ENCODE assay signal across 12 cellular contexts in genomic region chr1:154998201-154998780, GRCh38. TPM values are rescaled to one million over a fixed set of nuclear protein-coding genes. Genes with fewer than 3 reads are reported as not detected.
DNase-seq lines count a peak whose midpoint lies in the region; ATAC-seq, FAIRE-seq and TF ChIP-seq lines count a peak whose summit lies in the region.
"Had no signal": no experiment of that assay in that cellular context is flagged by ENCODE, and none has a peak within 500 bp of the region (broad histone marks: within the 10 kb centered on the region; RNA-seq: fewer than 3 reads in every experiment).

No MANE protein-coding gene starts in this region.

- intact Hi-C loops in K562 (cut with micrococcal nuclease), result no loop called here

- H3K4me3 Mint-ChIP-seq in T-helper 2 cell treated with Interferon-gamma antibody and Interleukin-4, amounts not matched to agents 5 μg/mL and 100 μg/mL, for 36 hours, result peak overlapping the region; percentile 77

- H2AFZ ChIP-seq in MM.1S (ENCODE audit: low read length) (no peak overlapping the region), K562 (ENCODE audit: low read depth, low read length) (no peak overlapping the region)

- no peaks in the 10 kb centered on the region for H3K27me3 ChIP-seq in MM.1S (replicated peaks; ENCODE audit: insufficient read depth, low read length)
- H3K27me3 ChIP-seq in K562 (ENCODE audit: control insufficient read depth in 2 of 2, insufficient read depth in 2 of 2, low read length in 2 of 2), result no peaks in the 10 kb centered on the region
- H3K27me3 ChIP-seq in rectal smooth muscle tissue (ENCODE audit: control insufficient read depth, insufficient read depth, low read length), result no peaks in the 10 kb centered on the region
- H3K27me3 ChIP-seq: Peyer's patch, tibial nerve had no signal

- H3K36me3 ChIP-seq in MM.1S (replicated peaks; ENCODE audit: insufficient read depth, low read length) (no peaks in the 10 kb centered on the region), K562 (ENCODE audit: control insufficient read depth, insufficient read depth, low read length) (0 out of 3 replicates have a peak, but pooled peaks cover 4% of the 10 kb centered on the region), rectal smooth muscle tissue (ENCODE audit: control insufficient read depth, insufficient read depth, low read length) (no peaks in the 10 kb centered on the region)
- H3K36me3 ChIP-seq: Peyer's patch had no signal

- DNase-seq in T-helper 2 cell treated with Interferon-gamma antibody and Interleukin-4, amounts not matched to agents 5 μg/mL and 100 μg/mL, for 36 hours (ENCODE audit: low spot score), result no peak
- DNase-seq in T-helper 2 cell (no peak), MM.1S (no peak), K562 (ENCODE audit: extremely low read depth in 1 of 4, low spot score in 3 of 4) (peak in 1 of 4 experiments; percentile 1), kidney tubule cell (ENCODE audit: low spot score) (no peak)
- no peak for DNase-seq in activated CD4-positive, CD25-positive, alpha-beta regulatory T cell (lab: John Stamatoyannopoulos, UW)
- DNase-seq: NCI-H1092 had no signal

- peak overlapping the region; percentile 73; the same call in 1 of the 2 replicates for H3K9ac ChIP-seq in MM.1S (ENCODE audit: low read length)
- peak overlapping the region in 1 of 2 experiments; percentile 70; a peak in 1 of 4 replicates for H3K9ac ChIP-seq in K562 (ENCODE audit: insufficient read depth in 1 of 2, low read depth in 2 of 2, low read length in 2 of 2)
- no peak overlapping the region for H3K9ac ChIP-seq in rectal smooth muscle tissue (ENCODE audit: low read length)

- FAIRE-seq in K562 (lab: Jason Lieb, UNC), result no peak

- H3K36me3 Mint-ChIP-seq in T-helper 2 cell treated with Interferon-gamma antibody and Interleukin-4, amounts not matched to agents 5 μg/mL and 100 μg/mL, for 36 hours (ENCODE audit: low read depth), result peaks cover 1% of the 10 kb centered on the region
- H3K36me3 Mint-ChIP-seq: activated CD8-positive, alpha-beta memory T cell treated with anti-CD3 and anti-CD28 coated beads, Interleukin-2, amount 10 ng/mL, durations not matched to agents 7 days and 5 days had no signal

- no peaks in the 10 kb centered on the region for H3K9me2 ChIP-seq in MM.1S (replicated peaks; ENCODE audit: insufficient read depth, low read length)

- TF ChIP-seq CTCF in MM.1S (IDR thresholded peaks at IDR 0.05; ENCODE audit: low read length) (peak; percentile 57), K562 (IDR thresholded peaks at IDR 0.05 in 2 of 3, conservative IDR thresholded peaks at IDR 0.05 in 1 of 3; ENCODE audit: insufficient read depth in 2 of 3, low read depth in 1 of 3, low read length in 3 of 3) (peak; percentile 35 to 39 (median 38); a peak in 3 of 6 replicates)

- H4K20me1 ChIP-seq in MM.1S (ENCODE audit: insufficient read depth, low read length) (no peaks in the 10 kb centered on the region), K562 (replicated peaks; ENCODE audit: control insufficient read depth, insufficient read depth, low read length) (no peaks in the 10 kb centered on the region)

- POLR2A ChIA-PET in K562 (lab: Yijun Ruan, JAX), result interaction anchor here (2.2 to 8.2 kb wide), 3 partner anchors 9 to 32 kb away, joined by 9 to 80 read pairs (median 21); partner anchors contain the start of gene FLAD1

- CTCF ChIA-PET in K562 (lab: Yijun Ruan, JAX; ENCODE audit: low intra/inter-chr PET ratio), result interaction anchor here (0.6 to 1.8 kb wide), 5 partner anchors 23 to 439 kb away, joined by 3 to 5 read pairs (median 3); partner anchors contain the start of gene PBXIP1

- H3K9me3 Mint-ChIP-seq in T-helper 2 cell treated with Interferon-gamma antibody and Interleukin-4, amounts not matched to agents 5 μg/mL and 100 μg/mL, for 36 hours, result no peaks in the 10 kb centered on the region

- no peaks in the 10 kb centered on the region for H3K9me3 ChIP-seq in MM.1S (replicated peaks; ENCODE audit: insufficient read depth, low read length)
- no peaks in the 10 kb centered on the region for H3K9me3 ChIP-seq in K562 (replicated peaks; ENCODE audit: control insufficient read depth, insufficient read depth, low read depth, low read length)
- H3K9me3 ChIP-seq: Peyer's patch, tibial nerve had no signal

- H3K79me2 ChIP-seq in MM.1S (ENCODE audit: low read length) (peaks cover 7% of the 10 kb centered on the region), K562 (ENCODE audit: control insufficient read depth, insufficient read depth, low read length) (peaks cover 14% of the 10 kb centered on the region)

- H3K27me3 Mint-ChIP-seq in T-helper 2 cell treated with Interferon-gamma antibody and Interleukin-4, amounts not matched to agents 5 μg/mL and 100 μg/mL, for 36 hours (ENCODE audit: low read depth), result no peaks in the 10 kb centered on the region
- H3K27me3 Mint-ChIP-seq: activated CD8-positive, alpha-beta memory T cell treated with anti-CD3 and anti-CD28 coated beads, Interleukin-2, amount 10 ng/mL, durations not matched to agents 7 days and 5 days had no signal

- H3K4me2 ChIP-seq in MM.1S (ENCODE audit: low read depth, low read length) (peak overlapping the region; percentile 97; the same call in 1 of the 2 replicates), K562 (ENCODE audit: insufficient read depth, low read length) (no peak overlapping the region)

- no peak for TF ChIP-seq POLR2A in K562 (conservative IDR thresholded peaks at IDR 0.05)

- BruUV-seq in K562 (replicated peaks; lab: Mats Ljungman, UMichigan), result no TSS peak

- no peaks in the 10 kb centered on the region for H3K9me1 ChIP-seq in K562 (ENCODE audit: control insufficient read depth, insufficient read depth, low read length)

- in situ Hi-C loops in K562 (cut with MboI), result no loop called here

- peaks cover 60% of the 10 kb centered on the region for H3F3A ChIP-seq in MM.1S (ENCODE audit: insufficient read depth, low read length)

- H3K27ac ChIP-seq in MM.1S (ENCODE audit: low read length) (peak overlapping the region; percentile 95; the same call in 1 of the 2 replicates), K562 (ENCODE audit: extremely low read depth, low read depth, low read length) (no peak overlapping the region), rectal smooth muscle tissue (ENCODE audit: low read depth, low read length) (peak overlapping the region; percentile 96)

- TF ChIP-seq EP300 in K562 (IDR thresholded peaks at IDR 0.05; ENCODE audit: low read length), result no peak

- peaks cover 27% of the 10 kb centered on the region for H3K4me1 Mint-ChIP-seq in T-helper 2 cell treated with Interferon-gamma antibody and Interleukin-4, amounts not matched to agents 5 μg/mL and 100 μg/mL, for 36 hours (ENCODE audit: low read depth)

- TF ChIP-seq RAD21 in K562 (CRISPR knock-in tag; conservative IDR thresholded peaks at IDR 0.05 in 1 of 2, IDR thresholded peaks at IDR 0.05 in 1 of 2), result 0 out of 4 replicates have a peak, but pooled peaks of 1 of the 2 experiments have one; percentile 12

- WGBS in K562 (ENCODE audit: insufficient coverage, low coverage, missing lambda C conversion rate), result 84% methylated on average over 9 of the region's 16 CpGs

- peak overlapping the region; percentile 63 for H3K27ac Mint-ChIP-seq in T-helper 2 cell treated with Interferon-gamma antibody and Interleukin-4, amounts not matched to agents 5 μg/mL and 100 μg/mL, for 36 hours

- ATAC-seq in K562 (no peak), GM19035 (IDR thresholded peaks at IDR 0.05; ENCODE audit: unreplicated experiment) (no peak)

- H3K4me3 ChIP-seq in MM.1S (ENCODE audit: low read length) (peak overlapping the region; percentile 77; the same call in 1 of the 2 replicates), K562 (no peak overlapping the region), rectal smooth muscle tissue (ENCODE audit: low read length) (no peak overlapping the region)

- H3K4me1 ChIP-seq in MM.1S (ENCODE audit: low read length), result peaks cover 9% of the 10 kb centered on the region; the same call in 1 of the 2 replicates
- peaks cover 38 to 59% of the 10 kb centered on the region in 2 experiments for H3K4me1 ChIP-seq in K562 (replicated peaks in 1 of 2; ENCODE audit: control insufficient read depth in 2 of 2, insufficient read depth in 2 of 2, low read length in 2 of 2)
- H3K4me1 ChIP-seq in rectal smooth muscle tissue (ENCODE audit: control insufficient read depth, insufficient read depth, low read length), result peaks cover 8% of the 10 kb centered on the region

RNA-seq across cellular contexts. Expression of gene ZBTB7B, which starts 4.3 kb away (rescaled TPM):
- total RNA-seq in K562 (2011; cell fraction: chromatin; rRNA removed; ENCODE audit: low replicate concordance), result 24.5 and 77.3 TPM in 2 replicates
- 49.9 and 53.4 TPM in 2 replicates for total RNA-seq in K562 (2011; cell fraction: nucleolus; rRNA removed)
- 27.5 and 32.6 TPM in 2 replicates for total RNA-seq in K562 (2011; cell fraction: nucleoplasm; rRNA removed)
- total RNA-seq in K562 (2014; rRNA removed) (31.3 and 40.6 TPM in 2 replicates), K562 (2014; rRNA removed; fragmentation: Illumina TruSeq; extraction: Trizol) (6.7 and 6.9 TPM in 2 replicates), K562 (2015; rRNA removed; fragmentation: Illumina TruSeq; extraction: Trizol) (21.9 and 23.3 TPM in 2 replicates), K562 (2021) (46.5 and 48.2 TPM in 2 replicates)
- polyA plus RNA-seq in K562 (2011; rRNA removed) (15.2 and 22.8 TPM in 2 replicates), K562 (2014; fragmentation: Illumina TruSeq; extraction: Trizol) (13.5 and 25.7 TPM in 2 replicates), K562 (2014; fragmentation: Nextera tagmentation; extraction: Ambion mirVana) (under 1 TPM; 0.04 to 0.08 TPM), K562 (2014; rRNA removed) (23.2 and 28.7 TPM in 2 replicates)
- polyA plus RNA-seq in K562 (2011; cell fraction: cytosol; rRNA removed), result 27.8 and 66.6 TPM in 2 replicates
- 47.1 and 101 TPM in 2 replicates for polyA plus RNA-seq in K562 (2011; cell fraction: nucleus; rRNA removed)
- polyA plus RNA-seq in K562 (2012), result 26.0 and 38.2 TPM in 2 replicates
- 7.6 and 11.9 TPM in 2 replicates for polyA minus RNA-seq in K562 (2011; rRNA and poly(A)+ RNA removed)
- 23.4 and 28.6 TPM in 2 replicates for polyA minus RNA-seq in K562 (2011; cell fraction: cytosol; rRNA and poly(A)+ RNA removed)
- polyA minus RNA-seq in K562 (2011; cell fraction: nucleus; rRNA and poly(A)+ RNA removed), result 19.5 and 20.4 TPM in 2 replicates

RNA-seq across cellular contexts. Expression of gene LENEP, which starts 4.9 kb away (rescaled TPM):
- 4.5 and 15.4 TPM in 2 replicates for total RNA-seq in K562 (2011; cell fraction: chromatin; rRNA removed; ENCODE audit: low replicate concordance)
- total RNA-seq in K562 (2011; cell fraction: nucleolus; rRNA removed), result 2.9 and 8.3 TPM in 2 replicates
- total RNA-seq in K562 (2011; cell fraction: nucleoplasm; rRNA removed), result 7.6 and 10.0 TPM in 2 replicates
- total RNA-seq in K562 (2014; rRNA removed) (0.24 and 0.86 TPM in 2 replicates), K562 (2014; rRNA removed; fragmentation: Illumina TruSeq; extraction: Trizol) (0.47 TPM in 1 of 2 replicates, not detected in the other), K562 (2015; rRNA removed; fragmentation: Illumina TruSeq; extraction: Trizol) (0.45 and 0.87 TPM in 2 replicates), K562 (2021) (0.56 TPM in 1 of 2 replicates, not detected in the other)
- polyA plus RNA-seq in K562 (2011; rRNA removed) (not detected in 2 replicates), K562 (2014; fragmentation: Illumina TruSeq; extraction: Trizol) (not detected in 2 replicates), K562 (2014; fragmentation: Nextera tagmentation; extraction: Ambion mirVana) (not detected), K562 (2014; rRNA removed) (0.23 and 0.35 TPM in 2 replicates)
- not detected in 2 replicates for polyA plus RNA-seq in K562 (2011; cell fraction: cytosol; rRNA removed)
- 1.0 and 1.1 TPM in 2 replicates for polyA plus RNA-seq in K562 (2011; cell fraction: nucleus; rRNA removed)
- polyA plus RNA-seq in K562 (2012), result 0.17 and 0.59 TPM in 2 replicates
- polyA minus RNA-seq in K562 (2011; rRNA and poly(A)+ RNA removed), result 1.4 and 3.2 TPM in 2 replicates
- polyA minus RNA-seq in K562 (2011; cell fraction: cytosol; rRNA and poly(A)+ RNA removed), result not detected in 2 replicates
- 1.1 and 3.6 TPM in 2 replicates for polyA minus RNA-seq in K562 (2011; cell fraction: nucleus; rRNA and poly(A)+ RNA removed)
- total RNA-seq: Peyer's patch had no signal

RNA-seq across cellular contexts. Expression of gene FLAD1, which starts 15.1 kb away (rescaled TPM):
- total RNA-seq in K562 (2011; cell fraction: chromatin; rRNA removed; ENCODE audit: low replicate concordance), result 46.3 and 135 TPM in 2 replicates
- total RNA-seq in K562 (2011; cell fraction: nucleolus; rRNA removed), result 130 and 141 TPM in 2 replicates
- total RNA-seq in K562 (2011; cell fraction: nucleoplasm; rRNA removed), result 76.0 and 76.6 TPM in 2 replicates
- total RNA-seq in K562 (2014; rRNA removed) (67.0 and 87.6 TPM in 2 replicates), K562 (2014; rRNA removed; fragmentation: Illumina TruSeq; extraction: Trizol) (41.3 and 56.1 TPM in 2 replicates), K562 (2015; rRNA removed; fragmentation: Illumina TruSeq; extraction: Trizol) (65.8 and 68.6 TPM in 2 replicates), K562 (2021) (74.4 and 79.8 TPM in 2 replicates)
- polyA plus RNA-seq in K562 (2011; rRNA removed) (61.2 and 75.6 TPM in 2 replicates), K562 (2014; fragmentation: Illumina TruSeq; extraction: Trizol) (78.8 and 82.3 TPM in 2 replicates), K562 (2014; fragmentation: Nextera tagmentation; extraction: Ambion mirVana) (10 to 100 TPM; 24.9 to 46.7 TPM), K562 (2014; rRNA removed) (85.8 and 98.9 TPM in 2 replicates)
- 82.9 and 126 TPM in 2 replicates for polyA plus RNA-seq in K562 (2011; cell fraction: cytosol; rRNA removed)
- polyA plus RNA-seq in K562 (2011; cell fraction: nucleus; rRNA removed), result 209 and 292 TPM in 2 replicates
- polyA plus RNA-seq in K562 (2012), result 54.0 and 57.9 TPM in 2 replicates
- 50.8 and 69.7 TPM in 2 replicates for polyA minus RNA-seq in K562 (2011; rRNA and poly(A)+ RNA removed)
- polyA minus RNA-seq in K562 (2011; cell fraction: cytosol; rRNA and poly(A)+ RNA removed), result 40.4 and 52.6 TPM in 2 replicates
- polyA minus RNA-seq in K562 (2011; cell fraction: nucleus; rRNA and poly(A)+ RNA removed), result 49.7 and 53.7 TPM in 2 replicates

RNA-seq across cellular contexts. Expression of gene CKS1B, which starts 23.8 kb away (rescaled TPM):
- total RNA-seq in K562 (2011; cell fraction: chromatin; rRNA removed; ENCODE audit: low replicate concordance), result 61.9 and 74.9 TPM in 2 replicates
- total RNA-seq in K562 (2011; cell fraction: nucleolus; rRNA removed), result 70.0 and 71.3 TPM in 2 replicates
- total RNA-seq in K562 (2011; cell fraction: nucleoplasm; rRNA removed), result 120 and 182 TPM in 2 replicates
- total RNA-seq in K562 (2014; rRNA removed) (215 and 262 TPM in 2 replicates), K562 (2014; rRNA removed; fragmentation: Illumina TruSeq; extraction: Trizol) (364 and 410 TPM in 2 replicates), K562 (2015; rRNA removed; fragmentation: Illumina TruSeq; extraction: Trizol) (269 and 292 TPM in 2 replicates), K562 (2021) (256 and 270 TPM in 2 replicates)
- polyA plus RNA-seq in K562 (2011; rRNA removed) (754 and 835 TPM in 2 replicates), K562 (2014; fragmentation: Illumina TruSeq; extraction: Trizol) (611 and 624 TPM in 2 replicates), K562 (2014; fragmentation: Nextera tagmentation; extraction: Ambion mirVana) (1,000 to 10,000 TPM; 1,039 to 1,103 TPM), K562 (2014; rRNA removed) (460 and 477 TPM in 2 replicates)
- polyA plus RNA-seq in K562 (2011; cell fraction: cytosol; rRNA removed), result 831 and 1,136 TPM in 2 replicates
- 223 and 387 TPM in 2 replicates for polyA plus RNA-seq in K562 (2011; cell fraction: nucleus; rRNA removed)
- 544 and 581 TPM in 2 replicates for polyA plus RNA-seq in K562 (2012)
- 383 and 393 TPM in 2 replicates for polyA minus RNA-seq in K562 (2011; rRNA and poly(A)+ RNA removed)
- 80.9 and 85.6 TPM in 2 replicates for polyA minus RNA-seq in K562 (2011; cell fraction: cytosol; rRNA and poly(A)+ RNA removed)
- polyA minus RNA-seq in K562 (2011; cell fraction: nucleus; rRNA and poly(A)+ RNA removed), result 24.2 and 63.2 TPM in 2 replicates

RNA-seq across cellular contexts. Expression of gene SHC1, which starts 27.7 kb away (rescaled TPM):
- total RNA-seq in K562 (2011; cell fraction: chromatin; rRNA removed; ENCODE audit: low replicate concordance), result 85.7 and 174 TPM in 2 replicates
- 69.6 and 76.4 TPM in 2 replicates for total RNA-seq in K562 (2011; cell fraction: nucleolus; rRNA removed)
- 94.4 and 106 TPM in 2 replicates for total RNA-seq in K562 (2011; cell fraction: nucleoplasm; rRNA removed)
- total RNA-seq in K562 (2014; rRNA removed), result 51.9 and 57.2 TPM in 2 replicates
- total RNA-seq in K562 (2014; rRNA removed; fragmentation: Illumina TruSeq; extraction: Trizol), result 34.1 and 35.4 TPM in 2 replicates
- total RNA-seq in K562 (2015; rRNA removed; fragmentation: Illumina TruSeq; extraction: Trizol), result 34.4 and 35.9 TPM in 2 replicates
- 66.4 and 68.4 TPM in 2 replicates for total RNA-seq in K562 (2021)
- polyA plus RNA-seq in K562 (2011; rRNA removed), result 64.8 and 81.2 TPM in 2 replicates
- 63.5 and 90.8 TPM in 2 replicates for polyA plus RNA-seq in K562 (2011; cell fraction: cytosol; rRNA removed)
- 143 and 200 TPM in 2 replicates for polyA plus RNA-seq in K562 (2011; cell fraction: nucleus; rRNA removed)
- 57.8 and 71.5 TPM in 2 replicates for polyA plus RNA-seq in K562 (2012)
- polyA plus RNA-seq in K562 (2014; fragmentation: Illumina TruSeq; extraction: Trizol), result 93.7 and 113 TPM in 2 replicates
- polyA plus RNA-seq in K562 (2014; fragmentation: Nextera tagmentation; extraction: Ambion mirVana), result 1 to 10 TPM; 4.1 to 5.4 TPM
- polyA plus RNA-seq in K562 (2014; rRNA removed), result 57.7 and 58.0 TPM in 2 replicates
- 45.0 and 49.1 TPM in 2 replicates for polyA minus RNA-seq in K562 (2011; rRNA and poly(A)+ RNA removed)
- polyA minus RNA-seq in K562 (2011; cell fraction: cytosol; rRNA and poly(A)+ RNA removed), result 30.6 and 37.4 TPM in 2 replicates
- 22.3 and 27.7 TPM in 2 replicates for polyA minus RNA-seq in K562 (2011; cell fraction: nucleus; rRNA and poly(A)+ RNA removed)
